ENCODE assay signal across 14 cellular contexts in genomic region chr9:89440046-89440445, GRCh38. TPM values are rescaled to one million over a fixed set of nuclear protein-coding genes. Genes with fewer than 3 reads are reported as not detected.
A peak's percentile ranks its signal among the peaks of the same experiment; 100 is the strongest.
DNase-seq lines count a peak whose midpoint lies in the region; ATAC-seq and TF ChIP-seq lines count a peak whose summit lies in the region.
"Had no signal": no experiment of that assay in that cellular context is flagged by ENCODE, and none has a peak within 500 bp of the region (broad histone marks: within the 10 kb centered on the region; RNA-seq: fewer than 3 reads in every experiment).

No MANE protein-coding gene starts in this region.

- DNase-seq in H7, result peak; percentile 53
- no peak for DNase-seq in activated naive CD8-positive, alpha-beta T cell treated with anti-CD3 and anti-CD28 coated beads for 36 hours
- no peak for DNase-seq in naive thymus-derived CD4-positive, alpha-beta T cell
- no peak for DNase-seq in anterior cingulate cortex (lab: John Stamatoyannopoulos, UW)
- DNase-seq in MCF 10A (ENCODE audit: unreplicated experiment), result no peak
- DNase-seq in NCI-H510A (lab: John Stamatoyannopoulos, UW), result no peak
- DNase-seq: activated gamma-delta T cell treated with Interleukin-2 at 50 U/mL for 16 hours; NCI-H187; NCI-H82; stimulated activated CD4-positive, alpha-beta T cell treated with anti-CD3 and anti-CD28 coated beads, Interleukin-2, amount 100 ng/mL, for 24 hours; WERI-Rb-1 had no signal

- H3K4me2 ChIP-seq in BLaER1, result peak overlapping the region; percentile 83

- no peaks in the 10 kb centered on the region for H3K9me3 ChIP-seq in BLaER1
- H3K9me3 ChIP-seq in naive thymus-derived CD4-positive, alpha-beta T cell (ENCODE audit: control insufficient read depth in 2 of 3, low read length in 3 of 3), result no peaks in the 10 kb centered on the region

- H3K27me3 Mint-ChIP-seq in activated naive CD8-positive, alpha-beta T cell treated with anti-CD3 and anti-CD28 coated beads for 36 hours, result no peaks in the 10 kb centered on the region
- no peaks in the 10 kb centered on the region for H3K27me3 Mint-ChIP-seq in naive thymus-derived CD4-positive, alpha-beta T cell
- H3K27me3 Mint-ChIP-seq in MCF 10A (ENCODE audit: insufficient read depth, unreplicated experiment), result no peaks in the 10 kb centered on the region

- no peak for TF ChIP-seq CTCF in MCF 10A (IDR thresholded peaks at IDR 0.05; ENCODE audit: unreplicated experiment)

- H3K4me3 ChIP-seq in BLaER1 (no peak overlapping the region), H7 (ENCODE audit: insufficient read depth, low read depth, low read length) (no peak overlapping the region)
- no peak overlapping the region for H3K4me3 ChIP-seq in naive thymus-derived CD4-positive, alpha-beta T cell (ENCODE audit: low read length)
- H3K4me3 ChIP-seq: K562 had no signal

- H3K27me3 ChIP-seq in BLaER1 (no peaks in the 10 kb centered on the region), H7 (ENCODE audit: control insufficient read depth, insufficient read depth, low read length) (no peaks in the 10 kb centered on the region)
- H3K27me3 ChIP-seq in naive thymus-derived CD4-positive, alpha-beta T cell (ENCODE audit: control insufficient read depth in 2 of 2, insufficient read depth in 2 of 2, low read length in 2 of 2), result no peaks in the 10 kb centered on the region

- H3K27ac Mint-ChIP-seq in activated naive CD8-positive, alpha-beta T cell treated with anti-CD3 and anti-CD28 coated beads for 36 hours, result peak overlapping the region; percentile 89
- H3K27ac Mint-ChIP-seq in naive thymus-derived CD4-positive, alpha-beta T cell, result peak overlapping the region; percentile 84 to 98 (median 92)
- H3K27ac Mint-ChIP-seq in MCF 10A (ENCODE audit: low read depth, unreplicated experiment), result no peak overlapping the region

- POLR2A ChIA-PET in naive thymus-derived CD4-positive, alpha-beta T cell (lab: Charles Lee), result interaction anchor here (1.2 to 1.9 kb wide), 5 partner anchors 9 to 109 kb away, joined by 3 to 10 read pairs (median 5); no protein-coding TSS in a partner anchor
- POLR2A ChIA-PET in MCF 10A (lab: Yijun Ruan, JAX), result no interaction called here

- peaks cover 100% of the 10 kb centered on the region for H3K4me1 ChIP-seq in BLaER1
- H3K4me1 ChIP-seq in naive thymus-derived CD4-positive, alpha-beta T cell (ENCODE audit: control insufficient read depth in 2 of 2, insufficient read depth in 2 of 2, low read length in 2 of 2), result peaks cover 86 to 89% of the 10 kb centered on the region in 2 donors

- ATAC-seq in naive thymus-derived CD4-positive, alpha-beta T cell, result no peak
- ATAC-seq in HG03045 (IDR thresholded peaks at IDR 0.05; ENCODE audit: unreplicated experiment), result no peak
- ATAC-seq: K562 had no signal

- CTCF ChIA-PET in naive thymus-derived CD4-positive, alpha-beta T cell (lab: Charles Lee), result interaction anchor here (1.1 to 2.5 kb wide), 3 partner anchors 11 to 109 kb away, joined by 5 to 14 read pairs (median 7); no protein-coding TSS in a partner anchor
- CTCF ChIA-PET in MCF 10A (lab: Yijun Ruan, JAX), result interaction anchor here (0.6 kb wide), 1 partner anchor 198 kb away, joined by 3 read pairs; no protein-coding TSS in a partner anchor

- H3K4me1 Mint-ChIP-seq in activated naive CD8-positive, alpha-beta T cell treated with anti-CD3 and anti-CD28 coated beads for 36 hours, result peaks cover 87% of the 10 kb centered on the region
- H3K4me1 Mint-ChIP-seq in naive thymus-derived CD4-positive, alpha-beta T cell, result peaks cover 73 to 92% (median 87%) of the 10 kb centered on the region in 7 donors
- H3K4me1 Mint-ChIP-seq in MCF 10A (ENCODE audit: insufficient read depth, unreplicated experiment), result peaks cover 8% of the 10 kb centered on the region

- intact Hi-C loops in naive thymus-derived CD4-positive, alpha-beta T cell (cut with micrococcal nuclease), result loop anchor here in 1 of 2 donors (5.0 kb wide), 1 partner anchor 302 kb away; no protein-coding TSS in a partner anchor
- intact Hi-C loops in MCF 10A (cut with micrococcal nuclease), result no loop called here

- no peaks in the 10 kb centered on the region for H3K9me3 Mint-ChIP-seq in activated naive CD8-positive, alpha-beta T cell treated with anti-CD3 and anti-CD28 coated beads for 36 hours
- no peaks in the 10 kb centered on the region for H3K9me3 Mint-ChIP-seq in naive thymus-derived CD4-positive, alpha-beta T cell
- H3K9me3 Mint-ChIP-seq in MCF 10A (ENCODE audit: unreplicated experiment), result no peaks in the 10 kb centered on the region

- H3K36me3 ChIP-seq in BLaER1 (peaks cover 48% of the 10 kb centered on the region), H7 (replicated peaks; ENCODE audit: control insufficient read depth, insufficient read depth, low read length) (no peaks in the 10 kb centered on the region; the same call in 1 of the 2 replicates)
- H3K36me3 ChIP-seq in naive thymus-derived CD4-positive, alpha-beta T cell (ENCODE audit: control insufficient read depth in 2 of 3, insufficient read depth in 3 of 3, low read length in 3 of 3), result peaks cover 0 to 30% (median 9%) of the 10 kb centered on the region in 3 experiments
- H3K36me3 ChIP-seq: WERI-Rb-1 had no signal

- peak overlapping the region; percentile 14; the same call in 1 of the 2 replicates for H3K9ac ChIP-seq in BLaER1

- peaks cover 55% of the 10 kb centered on the region for H3K36me3 Mint-ChIP-seq in activated naive CD8-positive, alpha-beta T cell treated with anti-CD3 and anti-CD28 coated beads for 36 hours
- H3K36me3 Mint-ChIP-seq in naive thymus-derived CD4-positive, alpha-beta T cell, result peaks cover 0 to 23% (median 18%) of the 10 kb centered on the region in 5 donors
- H3K36me3 Mint-ChIP-seq in MCF 10A (ENCODE audit: insufficient read depth, unreplicated experiment), result no peaks in the 10 kb centered on the region

- peak overlapping the region; percentile 75 for H3K27ac ChIP-seq in BLaER1
- peak overlapping the region; percentile 72 for H3K27ac ChIP-seq in naive thymus-derived CD4-positive, alpha-beta T cell (ENCODE audit: low read depth, low read length)
- H3K27ac ChIP-seq: WERI-Rb-1 had no signal

- BruUV-seq in MCF 10A (replicated peaks; lab: Mats Ljungman, UMichigan), result no TSS peak

- H4K20me1 ChIP-seq in BLaER1, result peaks cover 100% of the 10 kb centered on the region

- H3K4me3 Mint-ChIP-seq in activated naive CD8-positive, alpha-beta T cell treated with anti-CD3 and anti-CD28 coated beads for 36 hours, result peak overlapping the region; percentile 54
- H3K4me3 Mint-ChIP-seq in naive thymus-derived CD4-positive, alpha-beta T cell, result peak overlapping the region; percentile 25 to 74 (median 64)
- H3K4me3 Mint-ChIP-seq in MCF 10A (ENCODE audit: unreplicated experiment), result no peak overlapping the region

RNA-seq across cellular contexts. Expression of gene SEMA4D, which starts 57.9 kb away (rescaled TPM):
- total RNA-seq in H7 (2014; rRNA removed; shearing (Covaris generic)), result 17.0 and 23.6 TPM in 2 replicates
- total RNA-seq in activated naive CD8-positive, alpha-beta T cell treated with anti-CD3 and anti-CD28 coated beads for 36 hours, result 100 to 1,000 TPM; 239 to 245 TPM
- 100 to 1,000 TPM; 389 to 465 (median 460) TPM for total RNA-seq in naive thymus-derived CD4-positive, alpha-beta T cell
- polyA plus RNA-seq in naive thymus-derived CD4-positive, alpha-beta T cell, result 100 to 1,000 TPM; 114 to 268 TPM
- total RNA-seq in MCF 10A (2022), result 4.2 and 7.4 TPM in 2 replicates
